17 cellular contexts compared by ENCODE assay signal in the genomic region with DNA sequence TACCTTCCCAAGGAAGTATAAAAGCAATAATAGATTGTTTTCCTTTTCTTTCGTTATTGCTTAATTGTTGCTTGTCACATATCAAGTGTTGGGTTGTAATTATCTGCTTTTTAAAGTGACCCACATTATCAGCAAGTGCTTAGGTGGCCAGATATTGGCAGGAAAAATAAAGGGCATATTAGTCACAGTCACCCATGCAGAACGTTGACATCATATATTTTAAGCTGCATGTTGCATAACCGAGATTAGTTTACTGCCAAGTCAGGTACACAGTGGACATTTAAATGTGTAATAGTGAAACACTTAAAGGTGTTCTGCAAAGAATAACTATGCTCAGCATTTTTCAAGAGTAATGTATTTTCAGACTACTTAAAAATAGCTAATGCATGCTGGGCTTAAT. TPM values are rescaled to one million over a fixed set of nuclear protein-coding genes. Genes with fewer than 3 reads are reported as not detected.
DNase-seq lines count a peak whose midpoint lies in the region; ATAC-seq and TF ChIP-seq lines count a peak whose summit lies in the region.
"Had no signal": no experiment of that assay in that cellular context is flagged by ENCODE, and none has a peak within 500 bp of the region (broad histone marks: within the 10 kb centered on the region; RNA-seq: fewer than 3 reads in every experiment).

No MANE protein-coding gene starts in this region.

- H3K4me3 Mint-ChIP-seq in endothelial cell (ENCODE audit: unreplicated experiment): no peak overlapping the region
- H3K4me3 Mint-ChIP-seq: activated naive CD8-positive, alpha-beta T cell treated with anti-CD3 and anti-CD28 coated beads, Interleukin-2, amount 10 ng/mL, durations not matched to agents 7 days and 5 days; IgD-negative memory B cell; nephron progenitor cell had no signal

- H3K27ac Mint-ChIP-seq in endothelial cell (ENCODE audit: unreplicated experiment): no peak overlapping the region
- H3K27ac Mint-ChIP-seq: activated naive CD8-positive, alpha-beta T cell treated with anti-CD3 and anti-CD28 coated beads, Interleukin-2, amount 10 ng/mL, durations not matched to agents 7 days and 5 days; IgD-negative memory B cell; nephron progenitor cell had no signal

- TF ChIP-seq CTCF in body of pancreas (IDR thresholded peaks at IDR 0.05): no peak
- TF ChIP-seq CTCF in endothelial cell (IDR thresholded peaks at IDR 0.05; ENCODE audit: unreplicated experiment): no peak

- TF ChIP-seq POLR2A in body of pancreas (IDR thresholded peaks at IDR 0.05): no peak

- no peaks in the 10 kb centered on the region for H3K9me3 ChIP-seq in body of pancreas
- H3K9me3 ChIP-seq: SJSA1 had no signal

- WGBS in body of pancreas, 2 donors: 13 to 14% methylated on average over 3 of the region's 3 CpGs

- no peaks in the 10 kb centered on the region for H3K9me3 Mint-ChIP-seq in endothelial cell (ENCODE audit: unreplicated experiment)
- H3K9me3 Mint-ChIP-seq: activated naive CD8-positive, alpha-beta T cell treated with anti-CD3 and anti-CD28 coated beads, Interleukin-2, amount 10 ng/mL, durations not matched to agents 7 days and 5 days; IgD-negative memory B cell; nephron progenitor cell had no signal

- peaks cover 6% of the 10 kb centered on the region for H3K4me1 ChIP-seq in body of pancreas
- H3K4me1 ChIP-seq: SJSA1 had no signal

- no peak overlapping the region for H3K4me3 ChIP-seq in body of pancreas
- H3K4me3 ChIP-seq: SJSA1 had no signal

- DNase-seq in DMS53 treated with DMSO at 0.1 percent for 48 hours (lab: John Stamatoyannopoulos, UW; ENCODE audit: unreplicated experiment): peak; percentile 91
- DNase-seq in NCI-H2029 treated with DMSO at 0.1 percent for 48 hours (lab: John Stamatoyannopoulos, UW): peak; percentile 31
- peak in 2 of 4 donors; percentile 16 to 41 for DNase-seq in body of pancreas
- peak; percentile 31 for DNase-seq in iris pigment epithelial cell (ENCODE audit: low read depth)
- DNase-seq in effector CD4-positive, alpha-beta T cell: no peak
- DNase-seq in activated CD4-positive, CD25-positive, alpha-beta regulatory T cell (lab: John Stamatoyannopoulos, UW): no peak
- DNase-seq in endothelial cell (ENCODE audit: low spot score): no peak
- DNase-seq: activated CD8-positive, alpha-beta memory T cell treated with anti-CD3 and anti-CD28 coated beads, Interleukin-2, amount 50 U/mL, for 4 hours; activated naive CD8-positive, alpha-beta T cell treated with anti-CD3 and anti-CD28 coated beads, Interleukin-2, amount 10 ng/mL, durations not matched to agents 7 days and 5 days; cortex of kidney; foreskin melanocyte; left colon; NCI-H446; nephron progenitor cell had no signal

- intact Hi-C loops in body of pancreas (cut with DNase I): no loop called here

- H3K27ac ChIP-seq in body of pancreas: no peak overlapping the region
- H3K27ac ChIP-seq: SJSA1 had no signal

- no peaks in the 10 kb centered on the region for H3K36me3 ChIP-seq in body of pancreas (replicated peaks in 1 of 2; ENCODE audit: insufficient read depth in 1 of 2, low read depth in 2 of 2)
- H3K36me3 ChIP-seq: SJSA1 had no signal

- H3K36me3 Mint-ChIP-seq in endothelial cell (ENCODE audit: low read depth, unreplicated experiment): no peaks in the 10 kb centered on the region
- H3K36me3 Mint-ChIP-seq: activated naive CD8-positive, alpha-beta T cell treated with anti-CD3 and anti-CD28 coated beads, Interleukin-2, amount 10 ng/mL, durations not matched to agents 7 days and 5 days; IgD-negative memory B cell had no signal

- ATAC-seq in body of pancreas (peak; percentile 89), HG03460 (IDR thresholded peaks at IDR 0.05; ENCODE audit: unreplicated experiment) (no peak)
- ATAC-seq: left colon had no signal

- no peaks in the 10 kb centered on the region for H3K27me3 Mint-ChIP-seq in endothelial cell (ENCODE audit: unreplicated experiment)
- H3K27me3 Mint-ChIP-seq: activated naive CD8-positive, alpha-beta T cell treated with anti-CD3 and anti-CD28 coated beads, Interleukin-2, amount 10 ng/mL, durations not matched to agents 7 days and 5 days had no signal

- H3K4me1 Mint-ChIP-seq in endothelial cell (ENCODE audit: unreplicated experiment): peaks cover 13% of the 10 kb centered on the region
- H3K4me1 Mint-ChIP-seq: activated naive CD8-positive, alpha-beta T cell treated with anti-CD3 and anti-CD28 coated beads, Interleukin-2, amount 10 ng/mL, durations not matched to agents 7 days and 5 days; IgD-negative memory B cell had no signal

- H3K27me3 ChIP-seq in body of pancreas: no peaks in the 10 kb centered on the region
- H3K27me3 ChIP-seq: SJSA1 had no signal

RNA-seq across cellular contexts. Expression of gene NEBL, which starts 11.4 kb away (rescaled TPM):
- 10 to 100 TPM; 18.5 to 40.7 TPM for total RNA-seq in body of pancreas
- total RNA-seq in endothelial cell (ENCODE audit: unreplicated experiment): 1.7 TPM
- total RNA-seq: activated naive CD8-positive, alpha-beta T cell treated with anti-CD3 and anti-CD28 coated beads, Interleukin-2, amount 10 ng/mL, durations not matched to agents 7 days and 5 days had no signal

Comparison
In these comparisons a context has a peak if more than half of its experiments do, and no peak if none do; other contexts are left out.
1. DNase-seq: peak in DMS53 treated with DMSO at 0.1 percent for 48 hours (single experiment), NCI-H2029 treated with DMSO at 0.1 percent for 48 hours (single experiment) and iris pigment epithelial cell (single experiment); none in effector CD4-positive, alpha-beta T cell (single experiment), activated CD4-positive, CD25-positive, alpha-beta regulatory T cell (0 of 4) and endothelial cell (single experiment).